ENCODE assay signal across 10 cellular contexts in the genomic region with DNA sequence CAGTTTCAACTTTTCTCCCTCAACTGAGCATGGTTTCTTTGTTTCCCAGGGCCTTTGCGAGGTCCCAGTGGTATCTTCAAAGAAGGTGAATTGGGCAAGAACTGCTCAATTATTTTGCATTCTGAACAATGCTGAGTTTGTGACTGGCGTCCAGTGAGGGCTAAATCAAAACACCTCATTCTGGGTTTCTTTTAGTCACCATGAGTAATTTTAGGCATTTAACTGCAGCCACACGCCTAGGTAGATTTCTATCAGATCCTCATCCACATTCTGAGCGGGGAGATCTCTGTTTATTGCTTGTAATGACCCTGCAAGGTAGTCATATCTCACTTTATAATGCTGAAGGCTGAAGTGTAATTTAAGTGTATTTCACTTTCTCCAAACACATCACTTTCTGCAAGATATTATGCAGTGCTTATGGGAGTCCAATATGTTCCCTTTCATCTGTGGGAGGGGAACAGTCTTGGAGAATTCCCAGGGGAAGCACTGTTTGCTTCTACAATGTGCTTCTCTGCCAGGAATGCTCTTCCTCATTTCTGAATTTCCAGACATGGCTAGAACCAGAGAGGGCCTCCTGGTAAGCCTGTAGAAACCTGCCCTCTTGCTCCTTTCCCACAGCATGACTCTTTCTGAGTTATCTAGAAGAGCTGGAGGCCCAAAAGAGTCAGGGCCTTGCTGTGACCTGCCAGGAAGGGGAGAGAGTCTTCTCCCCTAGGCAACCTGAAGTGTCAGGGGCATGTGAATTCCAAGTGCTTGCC.
DNase-seq lines count a peak whose midpoint lies in the region; ATAC-seq and TF ChIP-seq lines count a peak whose summit lies in the region.
"Had no signal": no experiment of that assay in that cellular context is flagged by ENCODE, and none has a peak within 500 bp of the region (broad histone marks: within the 10 kb centered on the region; RNA-seq: fewer than 3 reads in every experiment).

No MANE protein-coding gene starts in this region.

- DNase-seq in AG04449 (ENCODE audit: low read depth, low spot score) (peak; percentile 53), UCSD-AML1 (lab: John Stamatoyannopoulos, UW; ENCODE audit: unreplicated experiment) (peak; percentile 13), kidney epithelial cell (ENCODE audit: low read depth) (peak; percentile 57), mucosa of gallbladder (ENCODE audit: low spot score) (no peak), SIG-M5 treated with dmso at 0.1 percent for 504 hours (lab: John Stamatoyannopoulos, UW; ENCODE audit: unreplicated experiment) (no peak), NCI-H187 treated with DMSO at 0.1 percent for 48 hours (lab: John Stamatoyannopoulos, UW) (no peak)
- DNase-seq: activated CD4-positive, alpha-beta T cell treated with anti-CD3 and anti-CD28 coated beads, Interleukin-2, amount 50 U/mL, for 4 hours; stimulated activated CD4-positive, alpha-beta T cell treated with anti-CD3 and anti-CD28 coated beads, Interleukin-4, amount 100 ng/mL, for 4 hours had no signal

- no peak overlapping the region for H3K4me3 ChIP-seq in AG04449 (ENCODE audit: low read depth, low read length)
- H3K4me3 ChIP-seq in kidney epithelial cell (ENCODE audit: low read depth, low read length) = no peak overlapping the region

- CTCF ChIA-PET in AG04449 (lab: Yijun Ruan, JAX) = interaction anchor here (0.8 to 7.8 kb wide), 7 partner anchors 12 to 133 kb away, joined by 3 to 57 read pairs (median 5); no protein-coding TSS in a partner anchor

- peaks cover 1% of the 10 kb centered on the region for H3K36me3 ChIP-seq in kidney epithelial cell (ENCODE audit: control insufficient read depth, insufficient read depth, low read length)

- peak; percentile 85 for ATAC-seq in GM19351 (IDR thresholded peaks at IDR 0.05; ENCODE audit: unreplicated experiment)
- no peak for ATAC-seq in HG03139 (IDR thresholded peaks at IDR 0.05; ENCODE audit: unreplicated experiment)

- H3K27me3 ChIP-seq in kidney epithelial cell (ENCODE audit: control insufficient read depth, insufficient read depth, low read length) = no peaks in the 10 kb centered on the region

- POLR2A ChIA-PET in AG04449 (lab: Yijun Ruan, JAX) = no interaction called here

- TF ChIP-seq CTCF in AG04449 (IDR thresholded peaks at IDR 0.05; ENCODE audit: insufficient read depth, low read length, missing control alignments) = no peak
- TF ChIP-seq CTCF in kidney epithelial cell (IDR thresholded peaks at IDR 0.05; ENCODE audit: insufficient read depth, low read length, poor library complexity, severe bottlenecking) = no peak

Comparison
In these comparisons a context has a peak if more than half of its experiments do, and no peak if none do; other contexts are left out.
1. DNase-seq: peak in AG04449 (single experiment), UCSD-AML1 (single experiment) and kidney epithelial cell (single experiment); none in mucosa of gallbladder (single experiment), SIG-M5 treated with dmso at 0.1 percent for 504 hours (single experiment) and NCI-H187 treated with DMSO at 0.1 percent for 48 hours (single experiment).